In the genomic region with DNA sequence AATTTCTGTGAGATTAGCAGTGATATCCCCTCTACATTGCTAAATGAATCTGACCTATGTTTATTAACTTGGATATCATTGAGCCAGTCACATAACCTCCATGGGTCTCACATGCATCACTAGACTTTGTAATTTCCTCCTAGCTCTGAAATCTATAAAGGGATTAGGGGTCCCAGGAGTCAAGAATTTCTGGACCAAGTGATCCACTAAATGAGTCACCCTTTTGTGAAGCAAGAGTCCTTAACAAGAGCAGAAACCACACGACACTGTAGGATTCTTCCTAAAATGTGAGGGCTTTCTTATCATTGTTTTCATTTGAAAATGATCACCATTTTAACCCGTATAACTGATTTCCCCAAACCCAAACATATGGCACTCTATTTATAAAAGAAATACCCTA, we compare ENCODE assay signal across 27 cellular contexts.
"Had no signal": no experiment of that assay in that cellular context is flagged by ENCODE, and none has a peak within 500 bp of the region (broad histone marks: within the 10 kb centered on the region; RNA-seq: fewer than 3 reads in every experiment).

No MANE protein-coding gene starts in this region.

- H3K27me3 ChIP-seq: esophagus muscularis mucosa, left lung, neutrophil had no signal

- H3K4me1 Mint-ChIP-seq: activated CD4-positive, alpha-beta memory T cell treated with anti-CD3 and anti-CD28 coated beads, Interleukin-2, amount 10 ng/mL, durations not matched to agents 7 days and 5 days; activated CD4-positive, alpha-beta T cell treated with anti-CD3 and anti-CD28 coated beads, Interleukin-2, amount 10 ng/mL, durations not matched to agents 24 days and 14 days; activated naive CD4-positive, alpha-beta T cell treated with anti-CD3 and anti-CD28 coated beads, Interleukin-2, amount 10 ng/mL, durations not matched to agents 7 days and 5 days; activated naive CD8-positive, alpha-beta T cell treated with anti-CD3 and anti-CD28 coated beads, Interleukin-2, amount 10 ng/mL, durations not matched to agents 7 days and 5 days; nephron; stimulated activated effector memory CD8-positive, alpha-beta T cell treated with anti-CD3 and anti-CD28 coated beads, Interleukin-12 subunit alpha, Interleukin-12 subunit beta, amount 100 ng/mL, for 72 hours had no signal

- DNase-seq: activated CD4-positive, alpha-beta memory T cell treated with anti-CD3 and anti-CD28 coated beads, Interleukin-2, amount 10 ng/mL, durations not matched to agents 7 days and 5 days; activated CD4-positive, alpha-beta T cell treated with anti-CD3 and anti-CD28 coated beads, Interleukin-2, amount 10 ng/mL, durations not matched to agents 24 days and 14 days; activated CD4-positive, CD25-positive, alpha-beta regulatory T cell treated with anti-CD3 and anti-CD28 coated beads, Interleukin-2, amount 50 U/mL, for 72 hours; activated CD8-positive, alpha-beta memory T cell treated with anti-CD3 and anti-CD28 coated beads, Interleukin-2, amount 50 U/mL, for 48 hours; activated gamma-delta T cell; activated naive CD4-positive, alpha-beta T cell treated with anti-CD3 and anti-CD28 coated beads, Interleukin-2, amount 10 ng/mL, durations not matched to agents 7 days and 5 days; activated naive CD8-positive, alpha-beta T cell treated with anti-CD3 and anti-CD28 coated beads, Interleukin-2, amount 10 ng/mL, durations not matched to agents 7 days and 5 days; activated T-cell treated with anti-CD3 and anti-CD28 coated beads, Interleukin-2, amount 50 U/mL, for 24 hours; amniotic stem cell; caudate nucleus; endodermal cell; foreskin melanocyte; kidney glomerular epithelial cell; left lung; lower lobe of right lung; small intestine; stimulated activated CD4-positive, alpha-beta T cell treated with anti-CD3 and anti-CD28 coated beads, Interleukin-4, amount 100 ng/mL, for 24 hours; T1000; trophoblast cell had no signal

- H3K36me3 ChIP-seq: esophagus muscularis mucosa, left lung, lower lobe of right lung, neutrophil, thoracic aorta had no signal

- H3K9me3 ChIP-seq: left lung, lower lobe of right lung, neutrophil, thoracic aorta had no signal

- ATAC-seq: left lung; lower lobe of right lung; sciatic nerve; stimulated activated effector memory CD8-positive, alpha-beta T cell treated with anti-CD3 and anti-CD28 coated beads, Interleukin-12 subunit alpha, Interleukin-12 subunit beta, amount 100 ng/mL, for 72 hours had no signal

- H3K36me3 Mint-ChIP-seq: activated naive CD4-positive, alpha-beta T cell treated with anti-CD3 and anti-CD28 coated beads, Interleukin-2, amount 10 ng/mL, durations not matched to agents 7 days and 5 days; activated naive CD8-positive, alpha-beta T cell treated with anti-CD3 and anti-CD28 coated beads, Interleukin-2, amount 10 ng/mL, durations not matched to agents 7 days and 5 days; stimulated activated effector memory CD8-positive, alpha-beta T cell treated with anti-CD3 and anti-CD28 coated beads, Interleukin-12 subunit alpha, Interleukin-12 subunit beta, amount 100 ng/mL, for 72 hours had no signal

- H3K27ac Mint-ChIP-seq: activated CD4-positive, alpha-beta memory T cell treated with anti-CD3 and anti-CD28 coated beads, Interleukin-2, amount 10 ng/mL, durations not matched to agents 7 days and 5 days; activated CD4-positive, alpha-beta T cell treated with anti-CD3 and anti-CD28 coated beads, Interleukin-2, amount 10 ng/mL, durations not matched to agents 24 days and 14 days; activated naive CD4-positive, alpha-beta T cell treated with anti-CD3 and anti-CD28 coated beads, Interleukin-2, amount 10 ng/mL, durations not matched to agents 7 days and 5 days; activated naive CD8-positive, alpha-beta T cell treated with anti-CD3 and anti-CD28 coated beads, Interleukin-2, amount 10 ng/mL, durations not matched to agents 7 days and 5 days; activated T-cell treated with anti-CD3 and anti-CD28 coated beads, Interleukin-2, amount 50 U/mL, for 24 hours; dendritic cell treated with granulocyte-macrophage colony-stimulating factor and Interleukin-4, amounts not matched to agents 40 ng/mL and 50 ng/mL, for 4 days; endodermal cell; nephron; stimulated activated effector memory CD8-positive, alpha-beta T cell treated with anti-CD3 and anti-CD28 coated beads, Interleukin-12 subunit alpha, Interleukin-12 subunit beta, amount 100 ng/mL, for 72 hours; stimulated activated naive CD8-positive, alpha-beta T cell treated with anti-CD3 and anti-CD28 coated beads, Interleukin-15, Interleukin-2, amounts not matched to agents 100 ng/mL and 50 ng/mL, for 24 hours had no signal

- H3K9me3 Mint-ChIP-seq: activated CD4-positive, alpha-beta memory T cell treated with anti-CD3 and anti-CD28 coated beads, Interleukin-2, amount 10 ng/mL, durations not matched to agents 7 days and 5 days; activated CD4-positive, alpha-beta T cell treated with anti-CD3 and anti-CD28 coated beads, Interleukin-2, amount 10 ng/mL, durations not matched to agents 24 days and 14 days; activated naive CD4-positive, alpha-beta T cell treated with anti-CD3 and anti-CD28 coated beads, Interleukin-2, amount 10 ng/mL, durations not matched to agents 7 days and 5 days; activated naive CD8-positive, alpha-beta T cell treated with anti-CD3 and anti-CD28 coated beads, Interleukin-2, amount 10 ng/mL, durations not matched to agents 7 days and 5 days; activated T-cell treated with anti-CD3 and anti-CD28 coated beads, Interleukin-2, amount 50 U/mL, for 24 hours; endodermal cell; stimulated activated effector memory CD8-positive, alpha-beta T cell treated with anti-CD3 and anti-CD28 coated beads, Interleukin-12 subunit alpha, Interleukin-12 subunit beta, amount 100 ng/mL, for 72 hours; stimulated activated naive CD8-positive, alpha-beta T cell treated with anti-CD3 and anti-CD28 coated beads, Interleukin-15, Interleukin-2, amounts not matched to agents 100 ng/mL and 50 ng/mL, for 24 hours had no signal

- H3K27me3 Mint-ChIP-seq: activated naive CD4-positive, alpha-beta T cell treated with anti-CD3 and anti-CD28 coated beads, Interleukin-2, amount 10 ng/mL, durations not matched to agents 7 days and 5 days; dendritic cell treated with granulocyte-macrophage colony-stimulating factor and Interleukin-4, amounts not matched to agents 40 ng/mL and 50 ng/mL, for 4 days had no signal

- H3K4me3 ChIP-seq: esophagus muscularis mucosa, left lung, lower lobe of right lung, thoracic aorta had no signal

- H3K4me1 ChIP-seq: esophagus muscularis mucosa, left lung, lower lobe of right lung had no signal

- H3K4me3 Mint-ChIP-seq: activated CD4-positive, alpha-beta memory T cell treated with anti-CD3 and anti-CD28 coated beads, Interleukin-2, amount 10 ng/mL, durations not matched to agents 7 days and 5 days; activated CD4-positive, alpha-beta T cell treated with anti-CD3 and anti-CD28 coated beads, Interleukin-2, amount 10 ng/mL, durations not matched to agents 24 days and 14 days; activated naive CD4-positive, alpha-beta T cell treated with anti-CD3 and anti-CD28 coated beads, Interleukin-2, amount 10 ng/mL, durations not matched to agents 7 days and 5 days; activated naive CD8-positive, alpha-beta T cell treated with anti-CD3 and anti-CD28 coated beads, Interleukin-2, amount 10 ng/mL, durations not matched to agents 7 days and 5 days; activated T-cell treated with anti-CD3 and anti-CD28 coated beads, Interleukin-2, amount 50 U/mL, for 24 hours; dendritic cell treated with granulocyte-macrophage colony-stimulating factor and Interleukin-4, amounts not matched to agents 40 ng/mL and 50 ng/mL, for 4 days; endodermal cell; nephron; stimulated activated effector memory CD8-positive, alpha-beta T cell treated with anti-CD3 and anti-CD28 coated beads, Interleukin-12 subunit alpha, Interleukin-12 subunit beta, amount 100 ng/mL, for 72 hours; stimulated activated naive CD8-positive, alpha-beta T cell treated with anti-CD3 and anti-CD28 coated beads, Interleukin-15, Interleukin-2, amounts not matched to agents 100 ng/mL and 50 ng/mL, for 24 hours had no signal

- H3K27ac ChIP-seq: esophagus muscularis mucosa, left lung, lower lobe of right lung, neutrophil, thoracic aorta had no signal
